In the genomic region with DNA sequence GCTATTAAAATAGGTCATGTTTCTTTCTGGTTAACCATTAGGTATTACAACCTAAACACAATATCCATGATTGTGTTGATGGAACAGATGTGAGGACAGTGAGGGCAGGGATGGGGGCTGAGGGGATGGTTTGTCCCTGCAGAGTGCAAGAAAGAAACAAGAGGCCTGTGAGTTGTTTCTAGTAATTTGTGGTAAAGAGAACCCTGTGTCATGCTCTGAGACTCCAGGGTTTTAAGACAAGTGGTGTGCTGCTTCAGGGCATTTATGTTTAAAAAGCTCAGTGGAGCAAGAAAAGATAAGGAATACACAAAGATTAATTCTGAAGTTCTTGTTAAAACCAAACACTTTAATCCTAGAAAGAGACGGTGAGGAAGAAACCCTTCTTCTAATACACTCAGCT, we compare ENCODE assay signal across 2 cellular contexts.
TF ChIP-seq lines count a peak whose summit lies in the region.

No MANE protein-coding gene starts in this region.

TF ChIP-seq in SK-N-SH, 30 proteins besides CTCF, POLR2A, EP300 and RAD21 (continued from another document):
- TF ChIP-seq, protein P1, sequence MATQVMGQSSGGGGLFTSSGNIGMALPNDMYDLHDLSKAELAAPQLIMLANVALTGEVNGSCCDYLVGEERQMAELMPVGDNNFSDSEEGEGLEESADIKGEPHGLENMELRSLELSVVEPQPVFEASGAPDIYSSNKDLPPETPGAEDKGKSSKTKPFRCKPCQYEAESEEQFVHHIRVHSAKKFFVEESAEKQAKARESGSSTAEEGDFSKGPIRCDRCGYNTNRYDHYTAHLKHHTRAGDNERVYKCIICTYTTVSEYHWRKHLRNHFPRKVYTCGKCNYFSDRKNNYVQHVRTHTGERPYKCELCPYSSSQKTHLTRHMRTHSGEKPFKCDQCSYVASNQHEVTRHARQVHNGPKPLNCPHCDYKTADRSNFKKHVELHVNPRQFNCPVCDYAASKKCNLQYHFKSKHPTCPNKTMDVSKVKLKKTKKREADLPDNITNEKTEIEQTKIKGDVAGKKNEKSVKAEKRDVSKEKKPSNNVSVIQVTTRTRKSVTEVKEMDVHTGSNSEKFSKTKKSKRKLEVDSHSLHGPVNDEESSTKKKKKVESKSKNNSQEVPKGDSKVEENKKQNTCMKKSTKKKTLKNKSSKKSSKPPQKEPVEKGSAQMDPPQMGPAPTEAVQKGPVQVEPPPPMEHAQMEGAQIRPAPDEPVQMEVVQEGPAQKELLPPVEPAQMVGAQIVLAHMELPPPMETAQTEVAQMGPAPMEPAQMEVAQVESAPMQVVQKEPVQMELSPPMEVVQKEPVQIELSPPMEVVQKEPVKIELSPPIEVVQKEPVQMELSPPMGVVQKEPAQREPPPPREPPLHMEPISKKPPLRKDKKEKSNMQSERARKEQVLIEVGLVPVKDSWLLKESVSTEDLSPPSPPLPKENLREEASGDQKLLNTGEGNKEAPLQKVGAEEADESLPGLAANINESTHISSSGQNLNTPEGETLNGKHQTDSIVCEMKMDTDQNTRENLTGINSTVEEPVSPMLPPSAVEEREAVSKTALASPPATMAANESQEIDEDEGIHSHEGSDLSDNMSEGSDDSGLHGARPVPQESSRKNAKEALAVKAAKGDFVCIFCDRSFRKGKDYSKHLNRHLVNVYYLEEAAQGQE (IDR thresholded peaks at IDR 0.05; ENCODE audit: low read depth, low read length), result no peak
- TF ChIP-seq SIN3A (IDR thresholded peaks at IDR 0.05; ENCODE audit: borderline replicate concordance, low read depth, low read length) (no peak), NRF1 (IDR thresholded peaks at IDR 0.05; ENCODE audit: low read depth, low read length) (no peak), TCF12 (IDR thresholded peaks at IDR 0.05) (no peak), ZBTB33 (IDR thresholded peaks at IDR 0.05; ENCODE audit: borderline replicate concordance, low read depth) (no peak), POLR2AphosphoS5 (IDR thresholded peaks at IDR 0.05; ENCODE audit: low read depth, low read length) (no peak), CHD2 (IDR thresholded peaks at IDR 0.05; ENCODE audit: low read length, partially characterized antibody) (no peak), FOSL2 (IDR thresholded peaks at IDR 0.05; ENCODE audit: borderline replicate concordance, low read depth) (no peak), FOXM1 (IDR thresholded peaks at IDR 0.05; ENCODE audit: low read depth) (no peak), RXRA (IDR thresholded peaks at IDR 0.05; ENCODE audit: borderline replicate concordance, low read depth) (no peak)
- TF ChIP-seq, protein P2, sequence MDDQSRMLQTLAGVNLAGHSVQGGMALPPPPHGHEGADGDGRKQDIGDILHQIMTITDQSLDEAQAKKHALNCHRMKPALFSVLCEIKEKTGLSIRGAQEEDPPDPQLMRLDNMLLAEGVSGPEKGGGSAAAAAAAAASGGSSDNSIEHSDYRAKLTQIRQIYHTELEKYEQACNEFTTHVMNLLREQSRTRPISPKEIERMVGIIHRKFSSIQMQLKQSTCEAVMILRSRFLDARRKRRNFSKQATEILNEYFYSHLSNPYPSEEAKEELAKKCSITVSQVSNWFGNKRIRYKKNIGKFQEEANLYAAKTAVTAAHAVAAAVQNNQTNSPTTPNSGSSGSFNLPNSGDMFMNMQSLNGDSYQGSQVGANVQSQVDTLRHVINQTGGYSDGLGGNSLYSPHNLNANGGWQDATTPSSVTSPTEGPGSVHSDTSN (IDR thresholded peaks at IDR 0.05), result no peak

TF ChIP-seq in SK-N-SH treated with all-trans-retinoic acid at 6 μM for 48 hours, 23 proteins besides CTCF, POLR2A, EP300 and RAD21 (continued from another document):
- no peak for TF ChIP-seq CSRNP3 (CRISPR knock-in tag; IDR thresholded peaks at IDR 0.05)
- TF ChIP-seq BACH2 (CRISPR knock-in tag; IDR thresholded peaks at IDR 0.05; ENCODE audit: borderline replicate concordance), result no peak
- no peak for TF ChIP-seq ZC3H10 (CRISPR knock-in tag; IDR thresholded peaks at IDR 0.05)
- no peak for TF ChIP-seq ISL1 (CRISPR knock-in tag; IDR thresholded peaks at IDR 0.05)
- TF ChIP-seq, protein P3, sequence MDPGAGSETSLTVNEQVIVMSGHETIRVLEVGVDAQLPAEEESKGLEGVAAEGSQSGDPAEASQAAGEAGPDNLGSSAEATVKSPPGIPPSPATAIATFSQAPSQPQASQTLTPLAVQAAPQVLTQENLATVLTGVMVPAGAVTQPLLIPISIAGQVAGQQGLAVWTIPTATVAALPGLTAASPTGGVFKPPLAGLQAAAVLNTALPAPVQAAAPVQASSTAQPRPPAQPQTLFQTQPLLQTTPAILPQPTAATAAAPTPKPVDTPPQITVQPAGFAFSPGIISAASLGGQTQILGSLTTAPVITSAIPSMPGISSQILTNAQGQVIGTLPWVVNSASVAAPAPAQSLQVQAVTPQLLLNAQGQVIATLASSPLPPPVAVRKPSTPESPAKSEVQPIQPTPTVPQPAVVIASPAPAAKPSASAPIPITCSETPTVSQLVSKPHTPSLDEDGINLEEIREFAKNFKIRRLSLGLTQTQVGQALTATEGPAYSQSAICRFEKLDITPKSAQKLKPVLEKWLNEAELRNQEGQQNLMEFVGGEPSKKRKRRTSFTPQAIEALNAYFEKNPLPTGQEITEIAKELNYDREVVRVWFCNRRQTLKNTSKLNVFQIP (CRISPR knock-in tag; IDR thresholded peaks at IDR 0.05; ENCODE audit: borderline replicate concordance, low read depth), result no peak
- no peak for TF ChIP-seq SNAI2 (CRISPR knock-in tag; IDR thresholded peaks at IDR 0.05)
- TF ChIP-seq PPARA (CRISPR knock-in tag; IDR thresholded peaks at IDR 0.05; ENCODE audit: borderline replicate concordance), result no peak
- no peak for TF ChIP-seq PATZ1 (CRISPR knock-in tag; IDR thresholded peaks at IDR 0.05; ENCODE audit: borderline replicate concordance)
